8 cellular contexts compared by ENCODE assay signal in the genomic region with DNA sequence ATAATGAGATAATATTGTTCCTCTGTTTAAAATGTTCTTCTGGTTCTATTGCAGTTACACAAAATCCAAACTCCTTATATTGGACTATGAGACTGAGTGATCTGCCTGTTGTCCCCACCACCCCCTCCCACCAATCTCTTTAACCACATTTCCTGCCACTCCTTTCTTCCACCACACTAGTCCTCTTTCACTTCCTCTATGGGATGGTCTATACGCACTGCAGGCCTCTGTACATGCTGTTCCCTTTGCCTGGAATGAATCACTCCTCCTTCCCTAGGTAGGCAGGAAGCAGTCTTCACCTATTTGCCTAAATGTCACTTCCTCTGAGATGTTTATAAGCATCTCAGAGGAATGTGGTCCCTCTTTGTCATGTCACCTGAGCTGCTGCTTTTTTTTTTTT. TPM values are rescaled to one million over a fixed set of nuclear protein-coding genes. Genes with fewer than 3 reads are reported as not detected.
DNase-seq lines count a peak whose midpoint lies in the region; ATAC-seq and TF ChIP-seq lines count a peak whose summit lies in the region.

No MANE protein-coding gene starts in this region.

- H3K36me3 Mint-ChIP-seq in activated CD8-positive, alpha-beta T cell treated with anti-CD3 and anti-CD28 coated beads for 36 hours (ENCODE audit: low read depth) = peaks cover 63% of the 10 kb centered on the region
- H3K36me3 Mint-ChIP-seq in natural killer cell = no peaks in the 10 kb centered on the region

- intact Hi-C loops in activated CD8-positive, alpha-beta T cell treated with anti-CD3 and anti-CD28 coated beads for 36 hours (cut with micrococcal nuclease) = no loop called here
- intact Hi-C loops in natural killer cell (cut with micrococcal nuclease) = no loop called here

- peaks cover 21% of the 10 kb centered on the region; the same call in 1 of the 2 replicates for H3K36me3 ChIP-seq in Karpas-422 (ENCODE audit: insufficient read depth, low read length)

- peak overlapping the region; percentile 99 for H3K4me2 ChIP-seq in Karpas-422 (ENCODE audit: low read depth, low read length, poor library complexity, severe bottlenecking)

- H3K27ac Mint-ChIP-seq in activated CD8-positive, alpha-beta T cell treated with anti-CD3 and anti-CD28 coated beads for 36 hours = peak overlapping the region; percentile 77
- H3K27ac Mint-ChIP-seq in natural killer cell = peak overlapping the region; percentile 85 to 98

- peaks cover 36% of the 10 kb centered on the region for H3K4me1 ChIP-seq in Karpas-422 (ENCODE audit: low read length)

- H3K27me3 ChIP-seq in Karpas-422 (ENCODE audit: low read length) = no peaks in the 10 kb centered on the region

- no peaks in the 10 kb centered on the region for H3K27me3 Mint-ChIP-seq in activated CD8-positive, alpha-beta T cell treated with anti-CD3 and anti-CD28 coated beads for 36 hours
- no peaks in the 10 kb centered on the region for H3K27me3 Mint-ChIP-seq in natural killer cell (ENCODE audit: low read depth in 2 of 2)

- H3K4me1 Mint-ChIP-seq in activated CD8-positive, alpha-beta T cell treated with anti-CD3 and anti-CD28 coated beads for 36 hours (ENCODE audit: low read depth) = peaks cover 69% of the 10 kb centered on the region
- H3K4me1 Mint-ChIP-seq in natural killer cell = peaks cover 75 to 81% of the 10 kb centered on the region in 2 donors

- DNase-seq in Karpas-422 (peak; percentile 65), natural killer cell (no peak), superior temporal gyrus (ENCODE audit: extremely low spot score) (no peak), DMS114 treated with DMSO at 0.1 percent for 48 hours (lab: John Stamatoyannopoulos, UW; ENCODE audit: unreplicated experiment) (no peak), NCI-H2227 treated with DMSO at 0.1 percent for 48 hours (lab: John Stamatoyannopoulos, UW) (no peak)
- DNase-seq in activated CD8-positive, alpha-beta T cell treated with anti-CD3 and anti-CD28 coated beads for 36 hours = peak; percentile 23
- no peak for DNase-seq in stimulated activated CD8-positive, alpha-beta memory T cell treated with anti-CD3 and anti-CD28 coated beads, Interleukin-4, amount 100 ng/mL, for 48 hours

- no peak for ATAC-seq in activated CD8-positive, alpha-beta T cell treated with anti-CD3 and anti-CD28 coated beads for 36 hours
- no peak for ATAC-seq in natural killer cell

- H3K4me3 Mint-ChIP-seq in activated CD8-positive, alpha-beta T cell treated with anti-CD3 and anti-CD28 coated beads for 36 hours = peak overlapping the region; percentile 95
- H3K4me3 Mint-ChIP-seq in natural killer cell = peak overlapping the region; percentile 85

- peak overlapping the region; percentile 49; the same call in 1 of the 2 replicates for H3K9ac ChIP-seq in Karpas-422 (ENCODE audit: low read length)

- H3K4me3 ChIP-seq in GM08714 (ENCODE audit: low read length) (peak overlapping the region; percentile 57; the same call in 1 of the 2 replicates), Karpas-422 (ENCODE audit: low read length) (peak overlapping the region; percentile 49; the same call in 1 of the 2 replicates)

- H4K20me1 ChIP-seq in Karpas-422 (ENCODE audit: insufficient read depth, low read depth, low read length) = peaks cover 6% of the 10 kb centered on the region

- POLR2A ChIA-PET in activated CD8-positive, alpha-beta T cell treated with anti-CD3 and anti-CD28 coated beads for 36 hours (lab: Charles Lee) = interaction anchor here (1.0 to 4.8 kb wide), 2 partner anchors 15 to 108 kb away, joined by 3 to 65 read pairs; partner anchors contain the start of gene SNAPC5

- no peak for TF ChIP-seq CTCF in activated CD8-positive, alpha-beta T cell treated with anti-CD3 and anti-CD28 coated beads for 36 hours (IDR thresholded peaks at IDR 0.05)
- no peak for TF ChIP-seq CTCF in natural killer cell (IDR thresholded peaks at IDR 0.05)

- CTCF ChIA-PET in activated CD8-positive, alpha-beta T cell treated with anti-CD3 and anti-CD28 coated beads for 36 hours (lab: Charles Lee) = interaction anchor here (1.2 to 1.3 kb wide), 2 partner anchors 22 to 108 kb away, joined by 3 to 10 read pairs; partner anchors contain the start of gene SNAPC5

- H3K9me3 Mint-ChIP-seq in activated CD8-positive, alpha-beta T cell treated with anti-CD3 and anti-CD28 coated beads for 36 hours = no peaks in the 10 kb centered on the region
- no peaks in the 10 kb centered on the region for H3K9me3 Mint-ChIP-seq in natural killer cell

- no peaks in the 10 kb centered on the region for H3K9me2 ChIP-seq in Karpas-422 (replicated peaks; ENCODE audit: insufficient read depth, low read length)

- H3K9me3 ChIP-seq in Karpas-422 (ENCODE audit: low read length) = no peaks in the 10 kb centered on the region

- peak overlapping the region; percentile 75 for H3K27ac ChIP-seq in Karpas-422 (ENCODE audit: low read length)

- H2AFZ ChIP-seq in Karpas-422 (ENCODE audit: low read length) = no peak overlapping the region

- H3K79me2 ChIP-seq in Karpas-422 (ENCODE audit: low read length) = peaks cover 90% of the 10 kb centered on the region

RNA-seq across cellular contexts. Expression of gene MAP2K1, which starts 4.0 kb away (rescaled TPM):
- 38.1 and 46.6 TPM in 2 replicates for total RNA-seq in Karpas-422 (2014; rRNA removed; shearing (Covaris generic); ENCODE audit: low replicate concordance)
- 100 to 1,000 TPM; 117 to 118 TPM for total RNA-seq in activated CD8-positive, alpha-beta T cell treated with anti-CD3 and anti-CD28 coated beads for 36 hours
- 10 to 100 TPM; 45.5 to 49.2 (median 48.9) TPM for total RNA-seq in natural killer cell

RNA-seq across cellular contexts. Expression of gene TIPIN, which starts 34.2 kb away (rescaled TPM):
- total RNA-seq in Karpas-422 (2014; rRNA removed; shearing (Covaris generic); ENCODE audit: low replicate concordance) = 8.4 and 16.5 TPM in 2 replicates
- 10 to 100 TPM; 49.8 to 50.1 TPM for total RNA-seq in activated CD8-positive, alpha-beta T cell treated with anti-CD3 and anti-CD28 coated beads for 36 hours
- 1 to 10 TPM; 2.6 to 5.5 (median 5.3) TPM for total RNA-seq in natural killer cell

Comparison
In these comparisons a context has a peak if more than half of its experiments do, and no peak if none do; other contexts are left out.
1. DNase-seq: peak in Karpas-422 (single experiment) and activated CD8-positive, alpha-beta T cell treated with anti-CD3 and anti-CD28 coated beads for 36 hours (single experiment); none in natural killer cell (single experiment), stimulated activated CD8-positive, alpha-beta memory T cell treated with anti-CD3 and anti-CD28 coated beads, Interleukin-4, amount 100 ng/mL, for 48 hours (single experiment), superior temporal gyrus (single experiment), DMS114 treated with DMSO at 0.1 percent for 48 hours (single experiment) and NCI-H2227 treated with DMSO at 0.1 percent for 48 hours (single experiment).